1 cellular context compared by ENCODE assay signal in the genomic region with DNA sequence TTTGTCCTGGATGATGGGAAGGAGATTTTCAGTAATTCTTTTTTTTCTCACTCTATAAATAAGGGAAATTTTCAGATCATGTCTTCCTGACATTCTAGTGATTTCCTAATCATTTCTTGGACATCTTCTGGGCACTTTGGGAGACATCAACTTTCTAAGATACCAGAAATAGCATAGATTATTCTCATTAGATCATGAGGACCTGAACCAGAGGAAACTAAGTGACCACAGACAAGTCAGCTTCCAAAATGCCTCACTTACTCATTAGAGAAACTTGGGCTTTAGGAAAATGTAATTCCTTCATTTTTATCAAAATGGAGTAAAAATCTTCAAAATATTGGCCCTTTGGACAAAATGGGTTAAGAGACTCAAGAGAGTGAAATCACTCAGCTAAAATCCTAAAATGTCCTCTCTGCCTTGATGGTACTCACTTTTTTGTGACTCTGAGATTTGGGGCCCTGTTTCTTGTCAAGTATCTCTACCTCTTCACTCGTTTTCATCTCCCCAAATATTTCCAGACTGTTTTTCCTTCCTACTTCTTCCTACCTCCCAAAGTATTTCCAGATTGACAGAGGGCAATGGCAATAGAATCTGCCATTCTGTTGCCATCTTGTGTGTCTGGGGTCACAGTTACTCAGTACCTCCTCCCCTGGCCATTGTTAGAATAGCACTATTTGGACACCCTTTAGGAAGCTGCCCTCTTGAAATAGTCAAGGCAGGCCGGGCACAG.
TF ChIP-seq lines count a peak whose summit lies in the region.

No MANE protein-coding gene starts in this region.

TF ChIP-seq in GM12878, 131 proteins besides CTCF, POLR2A, EP300 and RAD21 (continued from another document and continues in another):
- TF ChIP-seq MLLT1 (IDR thresholded peaks at IDR 0.05) (peak; percentile 75; the same call in 1 of the 2 replicates), POLR2AphosphoS2 (IDR thresholded peaks at IDR 0.05; ENCODE audit: low read depth, low read length) (no peak), RCOR1 (conservative IDR thresholded peaks at IDR 0.05; ENCODE audit: low read depth, low read length) (no peak), ATF3 (IDR thresholded peaks at IDR 0.05; ENCODE audit: borderline replicate concordance, extremely low read depth, low read depth, low read length) (no peak), EZH2 (IDR thresholded peaks at IDR 0.05; ENCODE audit: borderline replicate concordance, control insufficient read depth, low read depth, low read length) (no peak), ZBTB4 (CRISPR knock-in tag; IDR thresholded peaks at IDR 0.05) (peak; percentile 76; the same call in 1 of the 2 replicates), ZBED1 (IDR thresholded peaks at IDR 0.05; ENCODE audit: borderline replicate concordance) (no peak), YBX1 (IDR thresholded peaks at IDR 0.05) (no peak), HCFC1 (IDR thresholded peaks at IDR 0.05; ENCODE audit: low read length) (no peak), MYC (IDR thresholded peaks at IDR 0.05; ENCODE audit: insufficient read depth, insufficient read length, insufficient replicate concordance, low read length, severe bottlenecking) (no peak), CBX5 (IDR thresholded peaks at IDR 0.05; ENCODE audit: low read depth) (no peak), SPI1 (IDR thresholded peaks at IDR 0.05; ENCODE audit: borderline replicate concordance, insufficient read depth, low read depth, low read length) (no peak), MTA2 (IDR thresholded peaks at IDR 0.05; ENCODE audit: low read depth) (peak; percentile 37; the same call in 1 of the 2 replicates), SRF (IDR thresholded peaks at IDR 0.05; ENCODE audit: low read depth in 2 of 2, low read length in 2 of 2) (no peak), ELK1 (IDR thresholded peaks at IDR 0.05; ENCODE audit: low read depth, low read length) (no peak), IKZF2 (IDR thresholded peaks at IDR 0.05) (peak in 1 of 2 experiments; percentile 31; a peak in 2 of 4 replicates), TBL1XR1 (IDR thresholded peaks at IDR 0.05; ENCODE audit: low read depth, low read length) (no peak), CBFB (IDR thresholded peaks at IDR 0.05; ENCODE audit: low read depth) (no peak), SP1 (IDR thresholded peaks at IDR 0.05; ENCODE audit: low read depth, low read length) (no peak), PAX8 (IDR thresholded peaks at IDR 0.05) (no peak), CUX1 (IDR thresholded peaks at IDR 0.05; ENCODE audit: insufficient replicate concordance, low read depth, low read length) (no peak), IKZF1 (conservative IDR thresholded peaks at IDR 0.05) (no peak; the same call in 1 of the 2 replicates), ZNF622 (IDR thresholded peaks at IDR 0.05) (no peak), BHLHE40 (IDR thresholded peaks at IDR 0.05; ENCODE audit: borderline replicate concordance in 1 of 2, low read depth in 2 of 2, low read length in 1 of 2) (no peak), ZBTB40 (IDR thresholded peaks at IDR 0.05; ENCODE audit: borderline replicate concordance) (no peak), YY1 (IDR thresholded peaks at IDR 0.05; ENCODE audit: low read depth, low read length) (peak; percentile 82), JUNB (IDR thresholded peaks at IDR 0.05) (no peak; the same call in 1 of the 2 replicates), RBBP5 (conservative IDR thresholded peaks at IDR 0.05) (no peak), NR2C2 (IDR thresholded peaks at IDR 0.05; ENCODE audit: borderline replicate concordance, control insufficient read depth, insufficient read length, low read depth) (no peak), FOS (IDR thresholded peaks at IDR 0.05; ENCODE audit: borderline replicate concordance, extremely low read depth, insufficient read length) (no peak)
- TF ChIP-seq, protein P1, sequence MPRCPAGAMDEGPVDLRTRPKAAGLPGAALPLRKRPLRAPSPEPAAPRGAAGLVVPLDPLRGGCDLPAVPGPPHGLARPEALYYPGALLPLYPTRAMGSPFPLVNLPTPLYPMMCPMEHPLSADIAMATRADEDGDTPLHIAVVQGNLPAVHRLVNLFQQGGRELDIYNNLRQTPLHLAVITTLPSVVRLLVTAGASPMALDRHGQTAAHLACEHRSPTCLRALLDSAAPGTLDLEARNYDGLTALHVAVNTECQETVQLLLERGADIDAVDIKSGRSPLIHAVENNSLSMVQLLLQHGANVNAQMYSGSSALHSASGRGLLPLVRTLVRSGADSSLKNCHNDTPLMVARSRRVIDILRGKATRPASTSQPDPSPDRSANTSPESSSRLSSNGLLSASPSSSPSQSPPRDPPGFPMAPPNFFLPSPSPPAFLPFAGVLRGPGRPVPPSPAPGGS (IDR thresholded peaks at IDR 0.05; ENCODE audit: borderline replicate concordance, insufficient read depth, low read depth, low read length, poor library complexity, severe bottlenecking) = no peak
- TF ChIP-seq, protein P2, sequence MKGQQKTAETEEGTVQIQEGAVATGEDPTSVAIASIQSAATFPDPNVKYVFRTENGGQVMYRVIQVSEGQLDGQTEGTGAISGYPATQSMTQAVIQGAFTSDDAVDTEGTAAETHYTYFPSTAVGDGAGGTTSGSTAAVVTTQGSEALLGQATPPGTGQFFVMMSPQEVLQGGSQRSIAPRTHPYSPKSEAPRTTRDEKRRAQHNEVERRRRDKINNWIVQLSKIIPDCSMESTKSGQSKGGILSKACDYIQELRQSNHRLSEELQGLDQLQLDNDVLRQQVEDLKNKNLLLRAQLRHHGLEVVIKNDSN (IDR thresholded peaks at IDR 0.05; ENCODE audit: borderline replicate concordance, extremely low read length, insufficient read depth, low read depth, low read length) = no peak
